In genomic region chr2:43129254-43129653, GRCh38 we compare ENCODE assay signal across 10 cellular contexts.
DNase-seq lines count a peak whose midpoint lies in the region; ATAC-seq and TF ChIP-seq lines count a peak whose summit lies in the region.
"Had no signal": no experiment of that assay in that cellular context is flagged by ENCODE, and none has a peak within 500 bp of the region (broad histone marks: within the 10 kb centered on the region; RNA-seq: fewer than 3 reads in every experiment).

No MANE protein-coding gene starts in this region.

- H3K4me3 ChIP-seq in CD4-positive, CD25-positive, alpha-beta regulatory T cell (ENCODE audit: low read depth, low read length), result no peak overlapping the region
- H3K4me3 ChIP-seq in Loucy (ENCODE audit: low read length, poor library complexity, severe bottlenecking) (no peak overlapping the region), duodenal mucosa (ENCODE audit: low read depth in 1 of 2, low read length in 2 of 2) (no peak overlapping the region), rectal smooth muscle tissue (ENCODE audit: low read length) (no peak overlapping the region)

- no peaks in the 10 kb centered on the region for H3K36me3 ChIP-seq in CD4-positive, CD25-positive, alpha-beta regulatory T cell (ENCODE audit: control insufficient read depth, insufficient read depth, low read length)
- H3K36me3 ChIP-seq in Loucy (ENCODE audit: insufficient read depth, low read length), result no peaks in the 10 kb centered on the region
- no peaks in the 10 kb centered on the region for H3K36me3 ChIP-seq in duodenal mucosa (ENCODE audit: control insufficient read depth in 1 of 2, insufficient read depth in 2 of 2, low read length in 2 of 2)
- H3K36me3 ChIP-seq in rectal smooth muscle tissue (ENCODE audit: control insufficient read depth, insufficient read depth, low read length), result no peaks in the 10 kb centered on the region

- peak overlapping the region; percentile 63 for H3K4me2 ChIP-seq in Loucy (ENCODE audit: low read depth, low read length, poor library complexity, severe bottlenecking)

- peaks cover 31 to 80% (median 59%) of the 10 kb centered on the region in 4 donors for H3K4me1 Mint-ChIP-seq in CD4-positive, CD25-positive, alpha-beta regulatory T cell

- TF ChIP-seq CTCF in Loucy (conservative IDR thresholded peaks at IDR 0.05; ENCODE audit: low read length) (no peak), GM13977 (IDR thresholded peaks at IDR 0.05; ENCODE audit: extremely low read depth, insufficient read depth, missing control alignments) (no peak)

- peak overlapping the region; percentile 99 to 100 (median 99) for H3K27ac Mint-ChIP-seq in CD4-positive, CD25-positive, alpha-beta regulatory T cell

- H3K9ac ChIP-seq in Loucy (ENCODE audit: low read depth, low read length, poor library complexity, severe bottlenecking) (peak overlapping the region; percentile 65), duodenal mucosa (ENCODE audit: low read depth in 1 of 2, low read length in 2 of 2) (peak overlapping the region in 1 of 2 donors; percentile 9), rectal smooth muscle tissue (ENCODE audit: low read length) (no peak overlapping the region)

- no peak overlapping the region for H2AFZ ChIP-seq in Loucy (ENCODE audit: low read length)

- H3K9me2 ChIP-seq in Loucy (replicated peaks; ENCODE audit: low read depth, low read length), result no peaks in the 10 kb centered on the region

- peaks cover 71% of the 10 kb centered on the region for H3K4me1 ChIP-seq in CD4-positive, CD25-positive, alpha-beta regulatory T cell (ENCODE audit: control insufficient read depth, insufficient read depth, low read length, poor library complexity, severe bottlenecking)
- H3K4me1 ChIP-seq in Loucy (ENCODE audit: insufficient read depth, low read length, poor library complexity, severe bottlenecking) (peaks cover 65% of the 10 kb centered on the region), duodenal mucosa (ENCODE audit: control insufficient read depth in 1 of 2, insufficient read depth in 2 of 2, low read length in 2 of 2) (peaks cover 65 to 66% of the 10 kb centered on the region in 2 donors), rectal smooth muscle tissue (ENCODE audit: control insufficient read depth, insufficient read depth, low read length) (no peaks in the 10 kb centered on the region)

- H3K27me3 Mint-ChIP-seq in CD4-positive, CD25-positive, alpha-beta regulatory T cell, result peaks cover 8% of the 10 kb centered on the region

- H4K20me1 ChIP-seq in Loucy (ENCODE audit: insufficient read depth, low read length, poor library complexity, severe bottlenecking), result no peaks in the 10 kb centered on the region

- H3K9me3 ChIP-seq in CD4-positive, CD25-positive, alpha-beta regulatory T cell (ENCODE audit: control insufficient read depth in 2 of 2, low read length in 2 of 2), result no peaks in the 10 kb centered on the region
- H3K9me3 ChIP-seq in Loucy (ENCODE audit: insufficient read depth, low read depth, low read length) (no peaks in the 10 kb centered on the region), duodenal mucosa (ENCODE audit: control insufficient read depth in 1 of 2, low read length in 2 of 2) (no peaks in the 10 kb centered on the region)

- no peaks in the 10 kb centered on the region for H3K9me3 Mint-ChIP-seq in CD4-positive, CD25-positive, alpha-beta regulatory T cell

- no peak for DNase-seq in CD4-positive, CD25-positive, alpha-beta regulatory T cell
- DNase-seq in retina, result no peak
- no peak for DNase-seq in mesenteric fat pad (ENCODE audit: low spot score)
- no peak for DNase-seq in GM13977 (ENCODE audit: low spot score)
- DNase-seq: cerebellar nuclear complex, foreskin melanocyte had no signal

- peak overlapping the region; percentile 91 for H3K27ac ChIP-seq in CD4-positive, CD25-positive, alpha-beta regulatory T cell (ENCODE audit: insufficient read depth, low read length, poor library complexity, severe bottlenecking)
- peak overlapping the region; percentile 10 for H3K27ac ChIP-seq in duodenal mucosa (ENCODE audit: low read depth, low read length)
- H3K27ac ChIP-seq in rectal smooth muscle tissue (ENCODE audit: low read depth, low read length), result peak overlapping the region; percentile 43

- no peak for ATAC-seq in CD4-positive, CD25-positive, alpha-beta regulatory T cell (ENCODE audit: low read depth in 2 of 2)
- ATAC-seq in HG03108 (IDR thresholded peaks at IDR 0.05; ENCODE audit: unreplicated experiment), result no peak

- peaks cover 9% of the 10 kb centered on the region; the same call in 1 of the 2 replicates for H3F3A ChIP-seq in Loucy (ENCODE audit: low read depth)

- H3K27me3 ChIP-seq in CD4-positive, CD25-positive, alpha-beta regulatory T cell (ENCODE audit: control insufficient read depth, insufficient read depth, low read length), result no peaks in the 10 kb centered on the region
- no peaks in the 10 kb centered on the region for H3K27me3 ChIP-seq in Loucy (ENCODE audit: insufficient read depth, low read length, poor library complexity, severe bottlenecking)
- H3K27me3 ChIP-seq in duodenal mucosa (ENCODE audit: control insufficient read depth in 1 of 2, insufficient read depth in 2 of 2, low read length in 2 of 2), result no peaks in the 10 kb centered on the region
- H3K27me3 ChIP-seq in rectal smooth muscle tissue (ENCODE audit: control insufficient read depth, insufficient read depth, low read length), result no peaks in the 10 kb centered on the region

- peak overlapping the region in 3 of 4 donors; percentile 66 to 79 (median 72) for H3K4me3 Mint-ChIP-seq in CD4-positive, CD25-positive, alpha-beta regulatory T cell

- no peaks in the 10 kb centered on the region for H3K36me3 Mint-ChIP-seq in CD4-positive, CD25-positive, alpha-beta regulatory T cell

- no peaks in the 10 kb centered on the region for H3K79me2 ChIP-seq in Loucy (ENCODE audit: insufficient read depth, low read length)

- in situ Hi-C loops in GM13977 (cut with MboI; ENCODE audit: low pct_unique_long_range_greater_than_20kb, low sequenced_read_pairs, unreplicated experiment), result loop anchor here (10.0 kb wide), 1 partner anchor 356 kb away; no protein-coding TSS in a partner anchor

Comparison
In these comparisons a context has a peak if more than half of its experiments do, and no peak if none do; other contexts are left out.
1. H3K27ac ChIP-seq: peak in every context shown above with its lines; median percentile 91 in CD4-positive, CD25-positive, alpha-beta regulatory T cell; 43 in rectal smooth muscle tissue; 10 in duodenal mucosa.